In the genomic region with DNA sequence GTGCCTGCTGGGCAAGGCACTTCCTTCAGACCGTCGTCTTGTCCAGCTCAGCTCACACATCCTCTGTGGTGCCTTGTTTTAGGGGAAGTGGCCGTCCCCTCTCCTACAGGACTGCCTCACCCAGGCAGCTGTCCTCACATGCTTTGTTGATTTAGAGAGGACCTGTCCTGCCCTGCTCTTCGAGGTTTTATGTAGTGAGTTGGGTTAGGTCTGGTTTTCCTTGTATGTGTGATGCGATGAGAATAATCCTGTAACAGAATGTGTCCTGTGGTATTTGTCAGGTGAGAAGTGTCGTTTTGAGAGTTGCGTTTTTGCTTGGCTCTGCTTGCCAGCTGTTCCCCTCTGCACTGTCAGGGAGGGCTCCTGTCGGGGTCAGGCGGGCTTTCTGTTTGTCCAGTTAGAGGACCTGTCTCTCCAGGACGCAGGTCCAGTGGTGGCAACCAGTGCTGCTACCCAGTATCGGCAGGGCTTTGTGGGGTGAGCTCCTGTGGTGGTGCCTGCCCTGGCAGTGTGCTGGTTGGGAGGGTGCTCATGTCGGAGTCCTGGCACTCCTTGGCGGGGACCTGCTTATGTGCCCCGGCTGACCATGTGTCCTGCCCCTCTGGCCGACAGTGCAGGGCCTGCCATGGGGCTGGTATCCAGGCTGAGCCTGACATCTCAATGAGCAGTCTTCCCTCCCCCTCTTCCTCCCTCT, we compare ENCODE assay signal across 12 cellular contexts. TPM values are rescaled to one million over a fixed set of nuclear protein-coding genes. Genes with fewer than 3 reads are reported as not detected.
A peak's percentile ranks its signal among the peaks of the same experiment; 100 is the strongest.
DNase-seq lines count a peak whose midpoint lies in the region; ATAC-seq and TF ChIP-seq lines count a peak whose summit lies in the region.
"Had no signal": no experiment of that assay in that cellular context is flagged by ENCODE, and none has a peak within 500 bp of the region (broad histone marks: within the 10 kb centered on the region; RNA-seq: fewer than 3 reads in every experiment).

No MANE protein-coding gene starts in this region.

- H3K27ac ChIP-seq in RWPE1 (peak overlapping the region; percentile 49), esophagus muscularis mucosa (replicated peaks in 1 of 4) (peak overlapping the region in 1 of 4 donors; percentile 12), GM23338 (ENCODE audit: low read depth) (no peak overlapping the region)
- H3K27ac ChIP-seq: Peyer's patch had no signal

- H3K4me2 ChIP-seq in GM23338: no peak overlapping the region

- POLR2A ChIA-PET in RWPE1 (lab: Yijun Ruan, JAX; ENCODE audit: low non-redundant PET): no interaction called here

- H3K9me3 Mint-ChIP-seq in activated naive CD4-positive, alpha-beta T cell treated with anti-CD3 and anti-CD28 coated beads, Interleukin-2, amount 50 U/mL, for 24 hours: no peaks in the 10 kb centered on the region
- H3K9me3 Mint-ChIP-seq in dendritic cell treated with granulocyte-macrophage colony-stimulating factor and Interleukin-4, amounts not matched to agents 40 ng/mL and 50 ng/mL, for 4 days: peaks cover 9% of the 10 kb centered on the region
- H3K9me3 Mint-ChIP-seq in stimulated activated naive B cell treated with anti-CD40 and anti-IgM and Interleukin-4, amounts not matched to agents 10 μg/mL and 1 μg/mL and 100 μg/mL, for 72 hours: no peaks in the 10 kb centered on the region
- H3K9me3 Mint-ChIP-seq in GM23338: peaks cover 3% of the 10 kb centered on the region; the same call in 2 of the 3 replicates

- intact Hi-C loops in dendritic cell treated with granulocyte-macrophage colony-stimulating factor and Interleukin-4, amounts not matched to agents 40 ng/mL and 50 ng/mL, for 4 days (cut with micrococcal nuclease): no loop called here
- intact Hi-C loops in esophagus muscularis mucosa (cut with DNase I): no loop called here

- peaks cover 10% of the 10 kb centered on the region for H3K4me1 Mint-ChIP-seq in activated naive CD4-positive, alpha-beta T cell treated with anti-CD3 and anti-CD28 coated beads, Interleukin-2, amount 50 U/mL, for 24 hours
- H3K4me1 Mint-ChIP-seq in dendritic cell treated with granulocyte-macrophage colony-stimulating factor and Interleukin-4, amounts not matched to agents 40 ng/mL and 50 ng/mL, for 4 days (ENCODE audit: low read depth): peaks cover 64% of the 10 kb centered on the region
- H3K4me1 Mint-ChIP-seq in stimulated activated naive B cell treated with anti-CD40 and anti-IgM and Interleukin-4, amounts not matched to agents 10 μg/mL and 1 μg/mL and 100 μg/mL, for 72 hours: peaks cover 17 to 32% of the 10 kb centered on the region in 2 donors
- peaks cover 2% of the 10 kb centered on the region; the same call in 1 of the 3 replicates for H3K4me1 Mint-ChIP-seq in GM23338

- no peaks in the 10 kb centered on the region for H3F3A ChIP-seq in GM23338 (replicated peaks; ENCODE audit: low read depth)

- H3K4me3 ChIP-seq in esophagus muscularis mucosa (no peak overlapping the region), GM23338 (no peak overlapping the region)
- H3K4me3 ChIP-seq: lung, Peyer's patch had no signal

- peaks cover 5% of the 10 kb centered on the region for H3K36me3 Mint-ChIP-seq in activated naive CD4-positive, alpha-beta T cell treated with anti-CD3 and anti-CD28 coated beads, Interleukin-2, amount 50 U/mL, for 24 hours
- H3K36me3 Mint-ChIP-seq in dendritic cell treated with granulocyte-macrophage colony-stimulating factor and Interleukin-4, amounts not matched to agents 40 ng/mL and 50 ng/mL, for 4 days (ENCODE audit: low read depth): peaks cover 98% of the 10 kb centered on the region
- peaks cover 39 to 52% of the 10 kb centered on the region in 2 donors for H3K36me3 Mint-ChIP-seq in stimulated activated naive B cell treated with anti-CD40 and anti-IgM and Interleukin-4, amounts not matched to agents 10 μg/mL and 1 μg/mL and 100 μg/mL, for 72 hours
- peaks cover 36% of the 10 kb centered on the region for H3K36me3 Mint-ChIP-seq in GM23338 (ENCODE audit: low read depth)

- no peak overlapping the region for H3K4me3 Mint-ChIP-seq in activated naive CD4-positive, alpha-beta T cell treated with anti-CD3 and anti-CD28 coated beads, Interleukin-2, amount 50 U/mL, for 24 hours
- no peak overlapping the region for H3K4me3 Mint-ChIP-seq in dendritic cell treated with granulocyte-macrophage colony-stimulating factor and Interleukin-4, amounts not matched to agents 40 ng/mL and 50 ng/mL, for 4 days
- H3K4me3 Mint-ChIP-seq in stimulated activated naive B cell treated with anti-CD40 and anti-IgM and Interleukin-4, amounts not matched to agents 10 μg/mL and 1 μg/mL and 100 μg/mL, for 72 hours: no peak overlapping the region
- H3K4me3 Mint-ChIP-seq in GM23338: no peak overlapping the region

- H3K27me3 ChIP-seq in esophagus muscularis mucosa (no peaks in the 10 kb centered on the region), GM23338 (ENCODE audit: insufficient read depth) (no peaks in the 10 kb centered on the region)
- H3K27me3 ChIP-seq: Peyer's patch had no signal

- TF ChIP-seq CTCF in RWPE1 (conservative IDR thresholded peaks at IDR 0.05; ENCODE audit: low read depth) (no peak), esophagus muscularis mucosa (IDR thresholded peaks at IDR 0.05) (no peak), GM23338 (conservative IDR thresholded peaks at IDR 0.05; ENCODE audit: low read depth in 2 of 2) (no peak)

- H3K27ac Mint-ChIP-seq in activated naive CD4-positive, alpha-beta T cell treated with anti-CD3 and anti-CD28 coated beads, Interleukin-2, amount 50 U/mL, for 24 hours: peak overlapping the region; percentile 41
- H3K27ac Mint-ChIP-seq in dendritic cell treated with granulocyte-macrophage colony-stimulating factor and Interleukin-4, amounts not matched to agents 40 ng/mL and 50 ng/mL, for 4 days: peak overlapping the region; percentile 65
- H3K27ac Mint-ChIP-seq in stimulated activated naive B cell treated with anti-CD40 and anti-IgM and Interleukin-4, amounts not matched to agents 10 μg/mL and 1 μg/mL and 100 μg/mL, for 72 hours: peak overlapping the region; percentile 43
- H3K27ac Mint-ChIP-seq in GM23338: no peak overlapping the region

- H3K79me2 ChIP-seq in GM23338 (replicated peaks; ENCODE audit: insufficient read depth): no peaks in the 10 kb centered on the region

- H3K9me3 ChIP-seq in esophagus muscularis mucosa: no peaks in the 10 kb centered on the region
- H3K9me3 ChIP-seq: Peyer's patch had no signal

- no peak for ATAC-seq in stimulated activated naive B cell treated with anti-CD40 and anti-IgM and Interleukin-4, amounts not matched to agents 10 μg/mL and 1 μg/mL and 100 μg/mL, for 72 hours (replicated peaks)
- ATAC-seq in GM23338: no peak

- TF ChIP-seq POLR2A in esophagus muscularis mucosa (IDR thresholded peaks at IDR 0.05; ENCODE audit: low read depth): no peak

- no peak for TF ChIP-seq EP300 in esophagus muscularis mucosa (IDR thresholded peaks at IDR 0.05)

- no peak for DNase-seq in activated naive CD4-positive, alpha-beta T cell treated with anti-CD3 and anti-CD28 coated beads, Interleukin-2, amount 50 U/mL, for 16 hours
- DNase-seq in RWPE1 (ENCODE audit: low spot score) (no peak), esophagus muscularis mucosa (ENCODE audit: extremely low spot score) (no peak), GM23338 (ENCODE audit: low spot score) (no peak)
- DNase-seq in stimulated activated naive B cell treated with anti-CD40 and anti-IgM and Interleukin-4, amounts not matched to agents 10 μg/mL and 1 μg/mL and 100 μg/mL, for 72 hours: no peak
- DNase-seq in stimulated activated naive CD4-positive, alpha-beta T cell treated with Interleukin-2 at 50 U/mL for 16 hours (lab: John Stamatoyannopoulos, UW): no peak
- DNase-seq: AML-193, Peyer's patch had no signal

- CTCF ChIA-PET in RWPE1 (lab: Yijun Ruan, JAX): interaction anchor here (0.5 to 0.6 kb wide), 2 partner anchors 57 to 114 kb away, joined by 3 read pairs; no protein-coding TSS in a partner anchor

- H3K4me1 ChIP-seq in esophagus muscularis mucosa (peaks cover 0 to 16% (median 3%) of the 10 kb centered on the region in 4 donors), GM23338 (ENCODE audit: insufficient read depth) (no peaks in the 10 kb centered on the region)
- H3K4me1 ChIP-seq: Peyer's patch had no signal

- H3K9me2 ChIP-seq in GM23338 (ENCODE audit: insufficient read depth): no peaks in the 10 kb centered on the region

- no peaks in the 10 kb centered on the region for H4K20me1 ChIP-seq in GM23338 (replicated peaks; ENCODE audit: insufficient read depth)

- no peaks in the 10 kb centered on the region for H3K27me3 Mint-ChIP-seq in activated naive CD4-positive, alpha-beta T cell treated with anti-CD3 and anti-CD28 coated beads, Interleukin-2, amount 50 U/mL, for 24 hours
- no peaks in the 10 kb centered on the region for H3K27me3 Mint-ChIP-seq in dendritic cell treated with granulocyte-macrophage colony-stimulating factor and Interleukin-4, amounts not matched to agents 40 ng/mL and 50 ng/mL, for 4 days
- no peaks in the 10 kb centered on the region for H3K27me3 Mint-ChIP-seq in stimulated activated naive B cell treated with anti-CD40 and anti-IgM and Interleukin-4, amounts not matched to agents 10 μg/mL and 1 μg/mL and 100 μg/mL, for 72 hours
- peaks cover 15% of the 10 kb centered on the region for H3K27me3 Mint-ChIP-seq in GM23338 (ENCODE audit: insufficient read depth, low read depth, poor library complexity)

- H2AFZ ChIP-seq in GM23338: no peak overlapping the region

- 85% methylated on average over 10 of the region's 15 CpGs for WGBS in esophagus muscularis mucosa

- peaks cover 35 to 88% (median 75%) of the 10 kb centered on the region in 4 donors for H3K36me3 ChIP-seq in esophagus muscularis mucosa
- no peaks in the 10 kb centered on the region; the same call in 1 of the 2 replicates for H3K36me3 ChIP-seq in GM23338 (ENCODE audit: insufficient read depth)

TF ChIP-seq in GM23338, 12 proteins besides CTCF, POLR2A, EP300 and RAD21 (continues in another document):
- TF ChIP-seq ZNF114 (CRISPR knock-in tag; IDR thresholded peaks at IDR 0.05) (no peak), NANOG (IDR thresholded peaks at IDR 0.05; ENCODE audit: borderline replicate concordance) (no peak), POLR2AphosphoS5 (IDR thresholded peaks at IDR 0.05; ENCODE audit: low read depth) (no peak)

RNA-seq across cellular contexts. Expression of a gene that starts 41.3 kb away (rescaled TPM):
- total RNA-seq in esophagus muscularis mucosa: not detected
- not detected in 2 replicates for total RNA-seq in GM23338 (2014; rRNA removed; shearing (Covaris generic))
- polyA plus RNA-seq in GM23338 (2016; fragmentation: Nextera tagmentation; extraction: Ambion mirVana): not detected in 2 replicates
- total RNA-seq: Peyer's patch, posterior vena cava had no signal
